ENCODE assay signal across 8 cellular contexts in the genomic region with DNA sequence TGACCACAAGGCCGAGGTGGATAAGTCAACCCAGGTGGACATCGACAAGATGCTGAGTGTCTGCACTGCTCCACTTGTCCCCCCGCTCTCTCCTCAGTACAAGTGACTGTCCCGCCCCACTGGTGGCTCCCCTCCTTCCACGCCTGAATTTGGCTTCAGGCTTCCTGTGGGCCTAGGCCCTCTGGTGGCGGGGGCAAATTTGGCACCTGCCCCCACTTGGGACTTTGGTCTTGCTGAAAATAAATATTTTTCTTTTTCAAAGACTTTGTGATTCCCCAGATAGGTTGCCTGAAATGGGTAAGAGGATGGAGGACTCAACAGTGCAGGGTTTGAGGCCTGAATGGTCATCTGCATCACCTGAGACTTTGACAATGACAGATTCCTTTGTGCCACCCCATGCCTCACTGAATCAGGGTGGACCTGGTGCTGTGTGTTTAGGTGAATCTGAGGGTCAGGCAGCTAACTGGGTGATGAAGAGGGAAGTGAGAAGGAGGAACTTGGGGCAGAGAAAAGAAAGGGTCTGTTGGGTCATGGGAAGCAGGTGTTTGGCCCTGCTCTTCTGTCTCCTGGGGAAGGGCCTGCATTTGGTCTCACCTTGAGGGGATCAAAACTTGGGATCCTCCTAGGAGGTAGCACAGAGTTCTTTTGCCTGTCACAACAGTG. TPM values are rescaled to one million over a fixed set of nuclear protein-coding genes. Genes with fewer than 3 reads are reported as not detected.
A peak's percentile ranks its signal among the peaks of the same experiment; 100 is the strongest.
DNase-seq lines count a peak whose midpoint lies in the region; ATAC-seq and TF ChIP-seq lines count a peak whose summit lies in the region.

No MANE protein-coding gene starts in this region.

- H3K79me2 ChIP-seq in DND-41 (ENCODE audit: insufficient read depth, low read length) (peaks cover 10% of the 10 kb centered on the region), neural progenitor cell (ENCODE audit: low read depth) (no peaks in the 10 kb centered on the region)

- H3K4me2 ChIP-seq in DND-41 (ENCODE audit: insufficient read depth, low read length) (no peak overlapping the region), IMR-90 (ENCODE audit: low read depth, low read length) (no peak overlapping the region), neural progenitor cell (no peak overlapping the region)

- no peak overlapping the region for H4K91ac ChIP-seq in IMR-90 (ENCODE audit: insufficient read depth, low read depth, low read length)

- no TSS peak for BruUV-seq in IMR-90 (replicated peaks; lab: Mats Ljungman, UMichigan)

- no peak overlapping the region for H4K5ac ChIP-seq in IMR-90 (ENCODE audit: low read depth, low read length)

- H3K4me1 ChIP-seq in DND-41 (ENCODE audit: insufficient read depth, low read length): peaks cover 34% of the 10 kb centered on the region
- peaks cover 12% of the 10 kb centered on the region for H3K4me1 ChIP-seq in IMR-90 (ENCODE audit: control insufficient read depth, insufficient read depth, low read length)
- H3K4me1 ChIP-seq in neural progenitor cell: peaks cover 13% of the 10 kb centered on the region

- no peak overlapping the region for H2AFZ ChIP-seq in DND-41 (ENCODE audit: low read depth, low read length)
- no peak overlapping the region for H2AFZ ChIP-seq in IMR-90 (replicated peaks; ENCODE audit: low read length, poor library complexity)
- no peak overlapping the region for H2AFZ ChIP-seq in neural progenitor cell (replicated peaks)

- H3K27me3 Mint-ChIP-seq in brain: no peaks in the 10 kb centered on the region
- H3K27me3 Mint-ChIP-seq in neural progenitor cell (ENCODE audit: insufficient read depth, low read depth): peaks cover 7% of the 10 kb centered on the region

- dilution Hi-C loops in IMR-90 (cut with HindIII; ENCODE audit: low sequenced_read_pairs, unreplicated experiment): no loop called here

- no peak overlapping the region for H3K56ac ChIP-seq in IMR-90 (ENCODE audit: extremely low read depth, insufficient read depth, low read length)

- H2BK120ac ChIP-seq in IMR-90 (ENCODE audit: low read depth, low read length): no peak overlapping the region

- H2AK9ac ChIP-seq in IMR-90 (replicated peaks; ENCODE audit: low read depth, low read length, poor library complexity): peak overlapping the region; percentile 66

- in situ Hi-C loops in IMR-90 (cut with MboI; ENCODE audit: low sequenced_read_pairs): loop anchor here (10.0 kb wide), 1 partner anchor 144 kb away; the partner anchor contains the start of gene RIPOR1

- H3K9me1 ChIP-seq in IMR-90 (ENCODE audit: insufficient read depth, low read length): no peaks in the 10 kb centered on the region

- H3K4me1 Mint-ChIP-seq in brain (peaks cover 41% of the 10 kb centered on the region), neural progenitor cell (peaks cover 31% of the 10 kb centered on the region)

- no peak overlapping the region for H3K18ac ChIP-seq in IMR-90 (ENCODE audit: low read depth, low read length)

- peaks cover 10% of the 10 kb centered on the region; the same call in 1 of the 2 replicates for H3K36me3 ChIP-seq in DND-41 (ENCODE audit: insufficient read depth, low read length)
- H3K36me3 ChIP-seq in IMR-90 (ENCODE audit: control insufficient read depth, insufficient read depth, low read length): no peaks in the 10 kb centered on the region
- no peaks in the 10 kb centered on the region for H3K36me3 ChIP-seq in neural progenitor cell

- peaks cover 17% of the 10 kb centered on the region for H3F3A ChIP-seq in neural progenitor cell (ENCODE audit: low read depth)

- H3K9me3 ChIP-seq in DND-41 (ENCODE audit: insufficient read depth, low read length, severe bottlenecking) (no peaks in the 10 kb centered on the region), IMR-90 (ENCODE audit: control insufficient read depth, insufficient read depth, low read length) (no peaks in the 10 kb centered on the region), neural progenitor cell (ENCODE audit: low read depth) (no peaks in the 10 kb centered on the region)

- H3K4me3 Mint-ChIP-seq in brain (peak overlapping the region in 1 of 5 experiments; percentile 63), neural progenitor cell (peak overlapping the region; percentile 45)

- H3K9ac ChIP-seq in DND-41 (ENCODE audit: low read depth, low read length) (no peak overlapping the region), IMR-90 (ENCODE audit: low read depth, low read length) (no peak overlapping the region), neural progenitor cell (no peak overlapping the region)

- TF ChIP-seq RAD21 in IMR-90 (IDR thresholded peaks at IDR 0.05; ENCODE audit: low read length): no peak

- peak; percentile 49 for TF ChIP-seq CTCF in DND-41 (IDR thresholded peaks at IDR 0.05; ENCODE audit: borderline replicate concordance, extremely low read depth, low read length, poor library complexity, severe bottlenecking)
- no peak; the same call in 1 of the 2 replicates for TF ChIP-seq CTCF in IMR-90 (conservative IDR thresholded peaks at IDR 0.05; ENCODE audit: low read depth, low read length)
- TF ChIP-seq CTCF in brain (conservative IDR thresholded peaks at IDR 0.05): no peak
- peak; percentile 15 for TF ChIP-seq CTCF in neural progenitor cell (IDR thresholded peaks at IDR 0.05)

- H3K27me3 ChIP-seq in DND-41 (ENCODE audit: insufficient read depth, low read length, poor library complexity): no peaks in the 10 kb centered on the region
- H3K27me3 ChIP-seq in IMR-90 (ENCODE audit: control insufficient read depth, insufficient read depth, low read length): no peaks in the 10 kb centered on the region
- H3K27me3 ChIP-seq in neural progenitor cell: peaks cover 5% of the 10 kb centered on the region

- H2BK20ac ChIP-seq in IMR-90 (ENCODE audit: low read depth, low read length): no peak overlapping the region

- intact Hi-C loops in IMR-90 (cut with micrococcal nuclease): loop anchor here (1.0 kb wide), 2 partner anchors 106 to 147 kb away; partner anchors contain the start of gene CTCF

- no peak overlapping the region for H3K14ac ChIP-seq in IMR-90 (replicated peaks; ENCODE audit: low read depth, low read length)

- no peak overlapping the region for H2AK5ac ChIP-seq in IMR-90 (ENCODE audit: low read depth, low read length)

- peaks cover 4 to 17% of the 10 kb centered on the region in 2 experiments; a peak in 3 of 4 replicates for H3K79me1 ChIP-seq in IMR-90 (ENCODE audit: low read depth in 1 of 2, low read length in 2 of 2)

- H2BK15ac ChIP-seq in IMR-90 (ENCODE audit: low read depth, low read length): no peak overlapping the region

- H3K4ac ChIP-seq in IMR-90 (ENCODE audit: low read depth, low read length): no peak overlapping the region

- ATAC-seq in DND-41 (ENCODE audit: insufficient read depth, low read depth): no peak
- no peak for ATAC-seq in IMR-90 (ENCODE audit: low read depth)
- no peak for ATAC-seq in HG03045 (IDR thresholded peaks at IDR 0.05; ENCODE audit: unreplicated experiment)
- ATAC-seq in HG03565 (IDR thresholded peaks at IDR 0.05; ENCODE audit: unreplicated experiment): no peak

- no peak overlapping the region for H4K8ac ChIP-seq in IMR-90 (ENCODE audit: low read depth in 2 of 2, low read length in 2 of 2)

- 100% methylated on average over 2 of the region's 6 CpGs; no CpG with 5 or more reads in 1 of the 2 experiments for WGBS in IMR-90 (ENCODE audit: extremely low coverage in 2 of 2, insufficient read length in 1 of 2), 2 experiments

- CTCF ChIA-PET in IMR-90 (lab: Yijun Ruan, JAX): interaction anchor here (0.8 to 1.9 kb wide), 6 partner anchors 12 to 205 kb away, joined by 3 to 20 read pairs (median 4); partner anchors contain the start of genes CTCF and EDC4

- no peak overlapping the region for H3K23ac ChIP-seq in IMR-90 (ENCODE audit: low read depth, low read length)

- TF ChIP-seq POLR2A in IMR-90 (IDR thresholded peaks at IDR 0.05; ENCODE audit: low read depth, low read length): no peak

- H3K27ac ChIP-seq in DND-41 (ENCODE audit: low read length) (no peak overlapping the region), IMR-90 (ENCODE audit: insufficient read depth, low read length) (no peak overlapping the region), neural progenitor cell (no peak overlapping the region)

- H2BK5ac ChIP-seq in IMR-90 (ENCODE audit: low read depth, low read length, poor library complexity, severe bottlenecking): no peak overlapping the region

- H3K27ac Mint-ChIP-seq in brain: peak overlapping the region in 3 of 5 experiments; percentile 1 to 85 (median 33)
- peak overlapping the region; percentile 72 for H3K27ac Mint-ChIP-seq in neural progenitor cell

- no peak overlapping the region for H3K4me3 ChIP-seq in DND-41 (ENCODE audit: low read depth in 1 of 2, low read length in 2 of 2)
- H3K4me3 ChIP-seq in IMR-90 (ENCODE audit: insufficient read depth, low read depth, low read length): no peak overlapping the region
- H3K4me3 ChIP-seq in neural progenitor cell: no peak overlapping the region

- H4K20me1 ChIP-seq in DND-41 (ENCODE audit: insufficient read depth, low read length) (no peaks in the 10 kb centered on the region; the same call in 1 of the 2 replicates), IMR-90 (ENCODE audit: insufficient read depth, low read length) (0 out of 2 replicates have a peak, but pooled peaks cover 6% of the 10 kb centered on the region), neural progenitor cell (ENCODE audit: low read depth) (peaks cover 30% of the 10 kb centered on the region)

- H3K36me3 Mint-ChIP-seq in brain (peaks cover 4% of the 10 kb centered on the region), neural progenitor cell (peaks cover 10% of the 10 kb centered on the region)

- H3K9me3 Mint-ChIP-seq in brain (no peaks in the 10 kb centered on the region), neural progenitor cell (no peaks in the 10 kb centered on the region)

- POLR2A ChIA-PET in IMR-90 (lab: Charles Lee; ENCODE audit: unreplicated experiment): no interaction called here

- DNase-seq in DND-41 (no peak), IMR-90 (no peak), neural progenitor cell (ENCODE audit: low spot score) (no peak), putamen (ENCODE audit: low spot score) (no peak), RKO (ENCODE audit: low spot score) (no peak)

RNA-seq across cellular contexts. Expression of gene C16orf86, which starts 2.0 kb away (rescaled TPM):
- total RNA-seq in IMR-90 (2012; rRNA removed): 0.28 and 0.54 TPM in 2 replicates
- polyA plus RNA-seq in IMR-90 (2012; rRNA removed): 0.63 and 0.70 TPM in 2 replicates
- 1.00 and 1.9 TPM in 2 replicates for polyA plus RNA-seq in IMR-90 (2012; cell fraction: cytosol; rRNA removed)
- polyA plus RNA-seq in IMR-90 (2012; cell fraction: nucleus; rRNA removed; ENCODE audit: low replicate concordance): 1.9 and 3.9 TPM in 2 replicates
- 6.6 TPM for polyA plus RNA-seq in brain (ENCODE audit: insufficient read depth, low read depth, low replicate concordance)
- total RNA-seq in neural progenitor cell (ENCODE audit: low replicate concordance): 0.24 and 6.0 TPM in 2 replicates

RNA-seq across cellular contexts. Expression of gene ENKD1, which starts 2.1 kb away (rescaled TPM):
- total RNA-seq in IMR-90 (2012; rRNA removed) (2.9 and 3.1 TPM in 2 replicates), neural progenitor cell (ENCODE audit: low replicate concordance) (6.9 and 18.7 TPM in 2 replicates)
- polyA plus RNA-seq in IMR-90 (2012; rRNA removed) (6.3 and 7.8 TPM in 2 replicates), brain (ENCODE audit: insufficient read depth, low read depth, low replicate concordance) (43.7 TPM)
- polyA plus RNA-seq in IMR-90 (2012; cell fraction: cytosol; rRNA removed): 3.9 and 8.2 TPM in 2 replicates
- 20.0 and 44.8 TPM in 2 replicates for polyA plus RNA-seq in IMR-90 (2012; cell fraction: nucleus; rRNA removed; ENCODE audit: low replicate concordance)

RNA-seq across cellular contexts. Expression of gene PARD6A, which starts 7.9 kb away (rescaled TPM):
- total RNA-seq in IMR-90 (2012; rRNA removed): 0.28 and 0.36 TPM in 2 replicates
- polyA plus RNA-seq in IMR-90 (2012; rRNA removed): 0.55 and 0.65 TPM in 2 replicates
- polyA plus RNA-seq in IMR-90 (2012; cell fraction: cytosol; rRNA removed): 0.82 and 0.94 TPM in 2 replicates
- polyA plus RNA-seq in IMR-90 (2012; cell fraction: nucleus; rRNA removed; ENCODE audit: low replicate concordance): 0.32 and 0.49 TPM in 2 replicates
- 39.6 TPM for polyA plus RNA-seq in brain (ENCODE audit: insufficient read depth, low read depth, low replicate concordance)
- 2.7 and 8.7 TPM in 2 replicates for total RNA-seq in neural progenitor cell (ENCODE audit: low replicate concordance)

RNA-seq across cellular contexts. Expression of gene ACD, which starts 8.6 kb away (rescaled TPM):
- total RNA-seq in IMR-90 (2012; rRNA removed) (12.8 and 15.6 TPM in 2 replicates), neural progenitor cell (ENCODE audit: low replicate concordance) (11.5 and 31.7 TPM in 2 replicates)
- polyA plus RNA-seq in IMR-90 (2012; rRNA removed) (31.1 and 38.9 TPM in 2 replicates), brain (ENCODE audit: insufficient read depth, low read depth, low replicate concordance) (59.2 TPM)
- polyA plus RNA-seq in IMR-90 (2012; cell fraction: cytosol; rRNA removed): 20.0 and 29.8 TPM in 2 replicates
- 49.6 and 116 TPM in 2 replicates for polyA plus RNA-seq in IMR-90 (2012; cell fraction: nucleus; rRNA removed; ENCODE audit: low replicate concordance)

RNA-seq across cellular contexts. Expression of gene CARMIL2, which starts 23.7 kb away (rescaled TPM):
- 0.18 and 0.28 TPM in 2 replicates for total RNA-seq in IMR-90 (2012; rRNA removed)
- polyA plus RNA-seq in IMR-90 (2012; rRNA removed): 0.77 and 0.97 TPM in 2 replicates
- 0.65 and 0.75 TPM in 2 replicates for polyA plus RNA-seq in IMR-90 (2012; cell fraction: cytosol; rRNA removed)
- polyA plus RNA-seq in IMR-90 (2012; cell fraction: nucleus; rRNA removed; ENCODE audit: low replicate concordance): 2.3 and 3.8 TPM in 2 replicates
- polyA plus RNA-seq in brain (ENCODE audit: insufficient read depth, low read depth, low replicate concordance): 36.1 TPM
- 14.5 and 18.2 TPM in 2 replicates for total RNA-seq in neural progenitor cell (ENCODE audit: low replicate concordance)

Comparison
In these comparisons a context has a peak if more than half of its experiments do, and no peak if none do; other contexts are left out.
1. CTCF ChIP-seq: peak in DND-41 (single experiment) and neural progenitor cell (single experiment); none in IMR-90 (single experiment) and brain (0 of 2).